In genomic region chr21:33643658-33644311, GRCh38 we compare ENCODE assay signal across 8 cellular contexts. TPM values are rescaled to one million over a fixed set of nuclear protein-coding genes. Genes with fewer than 3 reads are reported as not detected.
DNase-seq lines count a peak whose midpoint lies in the region; ATAC-seq and TF ChIP-seq lines count a peak whose summit lies in the region.

No MANE protein-coding gene starts in this region.

- H3K4me3 ChIP-seq in lower leg skin (ENCODE audit: low read depth, poor library complexity, severe bottlenecking) (peak overlapping the region; percentile 83), upper lobe of left lung (peak overlapping the region; percentile 67 to 99 (median 96))

- no peak for TF ChIP-seq EP300 in upper lobe of left lung (IDR thresholded peaks at IDR 0.05)

- H3K4me1 Mint-ChIP-seq in CD14-positive monocyte (peaks cover 37% of the 10 kb centered on the region), brain (peaks cover 61% of the 10 kb centered on the region)

- H3K27me3 Mint-ChIP-seq in CD14-positive monocyte (ENCODE audit: low read depth in 3 of 3) (peaks cover 0 to 10% (median 0%) of the 10 kb centered on the region in 3 donors), brain (peaks cover 13% of the 10 kb centered on the region)

- TF ChIP-seq CTCF in CD14-positive monocyte (IDR thresholded peaks at IDR 0.05), result no peak
- TF ChIP-seq CTCF in brain (conservative IDR thresholded peaks at IDR 0.05), result no peak
- TF ChIP-seq CTCF in lower leg skin (IDR thresholded peaks at IDR 0.05), result no peak
- no peak for TF ChIP-seq CTCF in upper lobe of left lung (IDR thresholded peaks at IDR 0.05)

- H3K36me3 ChIP-seq in upper lobe of left lung, result no peaks in the 10 kb centered on the region

- H3K36me3 Mint-ChIP-seq in CD14-positive monocyte (no peaks in the 10 kb centered on the region), brain (peaks cover 19% of the 10 kb centered on the region)

- H3K4me3 Mint-ChIP-seq in CD14-positive monocyte, result peak overlapping the region; percentile 92 to 97
- peak overlapping the region; percentile 88 to 94 (median 90) for H3K4me3 Mint-ChIP-seq in brain

- intact Hi-C loops in CD14-positive monocyte (cut with micrococcal nuclease) (loop anchor here (5.0 to 10.0 kb wide), 5 partner anchors 56 to 1369 kb away; partner anchors contain the start of genes DONSON (in 1 of the 2), GART (in 1 of the 2), MIS18A (in 1 of the 2) and SON (in 1 of the 2)), lower leg skin (cut with DNase I; ENCODE audit: low total_unique reads) (no loop called here)

- H3K9me3 Mint-ChIP-seq in CD14-positive monocyte (no peaks in the 10 kb centered on the region), brain (no peaks in the 10 kb centered on the region)

- peak overlapping the region; percentile 85 to 94 (median 91) for H3K27ac ChIP-seq in upper lobe of left lung

- no peak for TF ChIP-seq POLR2A in lower leg skin (IDR thresholded peaks at IDR 0.05)
- no peak for TF ChIP-seq POLR2A in upper lobe of left lung (IDR thresholded peaks at IDR 0.05)

- DNase-seq in CD14-positive monocyte (ENCODE audit: low spot score), result no peak
- peak; percentile 42 for DNase-seq in LHCN-M2 (ENCODE audit: low read depth)
- DNase-seq in lower leg skin (ENCODE audit: low spot score in 2 of 2), result no peak
- DNase-seq in upper lobe of left lung, result no peak
- DNase-seq in GOT3 (lab: John Stamatoyannopoulos, UW), result no peak
- DNase-seq in stimulated activated CD4-positive, alpha-beta T cell treated with anti-CD3 and anti-CD28 coated beads, Interleukin-1b, Interleukin-23, amount 100 ng/mL, for 48 hours, result no peak
- no peak for DNase-seq in DMS114 treated with DMSO at 0.1 percent for 48 hours (lab: John Stamatoyannopoulos, UW; ENCODE audit: unreplicated experiment)

- H3K27ac Mint-ChIP-seq in CD14-positive monocyte, result peak overlapping the region; percentile 3 to 89 (median 81)
- peak overlapping the region; percentile 76 to 96 (median 92) for H3K27ac Mint-ChIP-seq in brain

- no peaks in the 10 kb centered on the region for H3K27me3 ChIP-seq in upper lobe of left lung

- no peaks in the 10 kb centered on the region for H3K9me3 ChIP-seq in upper lobe of left lung

- ATAC-seq in upper lobe of left lung (ENCODE audit: low FRiP score in 2 of 2), result no peak

- WGBS in lower leg skin, 2 donors, result 5 to 6% methylated on average over 7 of the region's 7 CpGs
- WGBS in upper lobe of left lung, 2 donors, result 10 to 23% methylated on average over 7 of the region's 7 CpGs

- peaks cover 12 to 39% (median 27%) of the 10 kb centered on the region in 4 donors for H3K4me1 ChIP-seq in upper lobe of left lung

RNA-seq across cellular contexts. Expression of gene ITSN1, which starts 1.5 kb away (rescaled TPM):
- polyA plus RNA-seq in CD14-positive monocyte (1 to 10 TPM; 4.7 to 5.1 TPM), brain (ENCODE audit: insufficient read depth, low read depth, low replicate concordance) (17.8 TPM)
- total RNA-seq in LHCN-M2 (2014; rRNA removed) (18.9 and 35.2 TPM in 2 replicates), lower leg skin (10 to 100 TPM; 17.4 to 39.5 (median 31.7) TPM), upper lobe of left lung (100 to 1,000 TPM in 1 of 6 donors, 10 to 100 TPM in 5; 19.3 to 103 (median 38.7) TPM)
- 20.0 TPM for polyA plus RNA-seq in LHCN-M2 (2012)

RNA-seq across cellular contexts. Expression of gene CRYZL1, which starts 2.2 kb away (rescaled TPM):
- polyA plus RNA-seq in CD14-positive monocyte, result 10 to 100 TPM; 25.9 to 26.1 TPM
- total RNA-seq in LHCN-M2 (2014; rRNA removed), result 17.7 and 18.3 TPM in 2 replicates
- 15.3 TPM for polyA plus RNA-seq in LHCN-M2 (2012)
- 21.3 TPM for polyA plus RNA-seq in brain (ENCODE audit: insufficient read depth, low read depth, low replicate concordance)
- 10 to 100 TPM; 12.8 to 34.2 (median 15.0) TPM for total RNA-seq in lower leg skin
- 10 to 100 TPM; 20.2 to 80.7 (median 31.7) TPM for total RNA-seq in upper lobe of left lung

RNA-seq across cellular contexts. Expression of gene DONSON, which starts 55.3 kb away (rescaled TPM):
- polyA plus RNA-seq in CD14-positive monocyte (1 to 10 TPM in 1 of 2 donors, under 1 TPM in 1; 0.94 to 1.5 TPM), brain (ENCODE audit: insufficient read depth, low read depth, low replicate concordance) (17.6 TPM)
- total RNA-seq in LHCN-M2 (2014; rRNA removed) (31.1 and 43.3 TPM in 2 replicates), lower leg skin (10 to 100 TPM in 1 of 4 donors, 1 to 10 TPM in 3; 6.2 to 14.4 (median 7.0) TPM), upper lobe of left lung (10 to 100 TPM in 2 of 6 donors, 1 to 10 TPM in 4; 4.3 to 19.2 (median 6.3) TPM)
- polyA plus RNA-seq in LHCN-M2 (2012), result 16.2 TPM
